8 cellular contexts compared by ENCODE assay signal in genomic region chr17:6651483-6652452, GRCh38.
DNase-seq lines count a peak whose midpoint lies in the region; ATAC-seq lines count a peak whose summit lies in the region.

TSS of gene C17orf100 (plus strand) at chr17:6651762. CDS start at chr17:6651914, 152 bp downstream.
TSS of gene MED31 (minus strand) at chr17:6651605. CDS start at chr17:6651528, 77 bp downstream.

- DNase-seq in AG08396 (ENCODE audit: low spot score), result peak; percentile 99
- DNase-seq in NCI-H446 (lab: John Stamatoyannopoulos, UW), result peak; percentile 87 to 94
- DNase-seq in cerebellar cortex (ENCODE audit: low spot score), result peak; percentile 92
- DNase-seq in islet precursor cell, result peak; percentile 99
- DNase-seq in stimulated activated CD4-positive, alpha-beta T cell treated with anti-CD3 and anti-CD28 coated beads, Interleukin-12 subunit alpha, Interleukin-12 subunit beta, amount 100 ng/mL, for 4 hours, result peak; percentile 93

- ATAC-seq in GM19025 (IDR thresholded peaks at IDR 0.05; ENCODE audit: low read depth, unreplicated experiment), result peak; percentile 88
- peak; percentile 89 for ATAC-seq in HG03280 (IDR thresholded peaks at IDR 0.05; ENCODE audit: unreplicated experiment)
- ATAC-seq in activated CD4-positive, CD25-positive, alpha-beta regulatory T cell treated with anti-CD3 and anti-CD28 coated beads, Interleukin-2, amount 50 U/mL, for 24 hours, result peak; percentile 98 to 99

Comparison
In these comparisons a context has a peak if more than half of its experiments do, and no peak if none do; other contexts are left out.
1. Peak in every context shown above with its lines: DNase-seq and ATAC-seq.